ENCODE assay signal across 9 cellular contexts in the genomic region with DNA sequence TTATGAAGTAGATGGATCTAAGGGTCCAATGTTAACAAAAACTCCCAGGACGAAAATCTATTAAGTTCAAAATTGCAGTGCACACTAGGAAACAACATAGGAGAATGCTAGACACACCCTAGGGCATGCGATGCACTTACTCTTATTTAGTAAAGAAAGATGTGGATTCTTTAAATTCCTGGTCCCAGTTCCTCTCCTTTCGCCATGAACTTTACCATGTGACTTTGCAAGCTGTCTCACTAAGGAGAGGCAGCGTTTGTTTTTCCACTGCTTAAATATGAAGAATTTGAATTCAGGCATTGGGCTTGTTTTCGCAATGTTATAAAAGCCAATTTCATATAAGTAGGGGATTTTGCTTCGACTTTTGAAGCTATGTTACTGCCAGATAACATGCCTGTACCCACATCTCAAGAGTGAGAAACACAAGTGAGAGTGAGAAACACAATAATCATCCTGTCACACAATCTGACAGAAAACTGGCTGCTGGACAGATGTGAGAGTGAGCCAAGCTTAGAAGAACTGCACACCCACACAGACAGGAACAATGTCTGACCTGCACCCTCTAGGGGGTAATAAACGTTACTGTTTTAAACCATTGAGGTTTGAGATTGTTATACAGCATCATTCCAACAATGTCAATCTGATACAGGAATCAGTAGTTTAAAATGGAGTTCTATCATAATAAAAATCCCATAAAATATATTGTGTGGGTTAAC.
DNase-seq lines count a peak whose midpoint lies in the region; ATAC-seq, FAIRE-seq and TF ChIP-seq lines count a peak whose summit lies in the region.
"Had no signal": no experiment of that assay in that cellular context is flagged by ENCODE, and none has a peak within 500 bp of the region (broad histone marks: within the 10 kb centered on the region; RNA-seq: fewer than 3 reads in every experiment).

No MANE protein-coding gene starts in this region.

- no peaks in the 10 kb centered on the region for H3K79me2 ChIP-seq in GM23248 (ENCODE audit: insufficient read depth)

- H3F3A ChIP-seq in GM23248 (ENCODE audit: insufficient read depth), result no peaks in the 10 kb centered on the region

- no peaks in the 10 kb centered on the region for H3K27me3 ChIP-seq in GM23248 (replicated peaks; ENCODE audit: insufficient read depth)

- peak; percentile 6 for DNase-seq in activated CD4-positive, alpha-beta T cell treated with anti-CD3 and anti-CD28 coated beads for 48 hours
- no peak for DNase-seq in activated CD4-positive, alpha-beta T cell treated with anti-CD3 and anti-CD28 coated beads, Interleukin-2, amount 50 U/mL, for 48 hours
- peak; percentile 38 to 39 for DNase-seq in Kasumi-1 (lab: John Stamatoyannopoulos, UW)
- DNase-seq in epithelial cell of proximal tubule (ENCODE audit: low read depth), result no peak
- no peak for DNase-seq in sciatic nerve (ENCODE audit: low spot score)
- no peak for DNase-seq in kidney
- DNase-seq in GM23248, result no peak
- no peak for DNase-seq in activated T-cell treated with anti-CD3 and anti-CD28 coated beads, Interleukin-2, amount 50 U/mL, for 1 hour
- DNase-seq: activated B cell treated with CpG ODN at 0.5 μM for 24 hours had no signal

- no peak overlapping the region for H3K4me2 ChIP-seq in GM23248 (ENCODE audit: unreplicated experiment)

- 8 to 12% methylated on average over 7 of the region's 7 CpGs for WGBS in GM23248 (ENCODE audit: low coverage in 1 of 2, low lambda C conversion rate in 2 of 2, missing lambda C conversion rate in 2 of 2), 2 experiments

- H3K9ac ChIP-seq in kidney (ENCODE audit: low read length in 2 of 2) (no peak overlapping the region), GM23248 (no peak overlapping the region)

- no peaks in the 10 kb centered on the region for H3K9me3 ChIP-seq in kidney (ENCODE audit: control insufficient read depth in 1 of 2, low read length in 2 of 2)
- no peaks in the 10 kb centered on the region for H3K9me3 ChIP-seq in GM23248 (ENCODE audit: low read depth)

- H2AFZ ChIP-seq in GM23248, result no peak overlapping the region

- H3K4me3 ChIP-seq in epithelial cell of proximal tubule (ENCODE audit: low read depth, low read length) (no peak overlapping the region), kidney (ENCODE audit: low read length in 2 of 2) (no peak overlapping the region), GM23248 (no peak overlapping the region)

- no peaks in the 10 kb centered on the region for H4K20me1 ChIP-seq in GM23248 (ENCODE audit: insufficient read depth)

- FAIRE-seq in kidney (lab: Jason Lieb, UNC), result no peak

- H3K36me3 ChIP-seq in kidney (ENCODE audit: control insufficient read depth in 1 of 2, insufficient read depth in 2 of 2, low read length in 2 of 2) (no peaks in the 10 kb centered on the region), GM23248 (ENCODE audit: low read depth) (no peaks in the 10 kb centered on the region)

- intact Hi-C loops in sciatic nerve (cut with DNase I) (no loop called here), kidney (cut with DNase I) (no loop called here)

- peak; percentile 74 for ATAC-seq in sciatic nerve

- TF ChIP-seq CTCF in epithelial cell of proximal tubule (conservative IDR thresholded peaks at IDR 0.05; ENCODE audit: low read depth, low read length) (peak; percentile 23), kidney (IDR thresholded peaks at IDR 0.05; ENCODE audit: borderline replicate concordance, extremely low read depth, insufficient read depth) (no peak)

- no peaks in the 10 kb centered on the region for H3K4me1 ChIP-seq in kidney (ENCODE audit: control insufficient read depth in 1 of 2, insufficient read depth in 1 of 2, low read depth in 1 of 2, low read length in 2 of 2)
- no peaks in the 10 kb centered on the region for H3K4me1 ChIP-seq in GM23248 (ENCODE audit: insufficient read depth)

- H3K9me2 ChIP-seq in GM23248 (ENCODE audit: insufficient read depth), result no peaks in the 10 kb centered on the region

- H3K27ac ChIP-seq in kidney (ENCODE audit: low read depth in 2 of 2, low read length in 2 of 2) (no peak overlapping the region), GM23248 (no peak overlapping the region)

- in situ Hi-C loops in GM23248 (cut with MboI), result no loop called here

Comparison
In these comparisons a context has a peak if more than half of its experiments do, and no peak if none do; other contexts are left out.
1. DNase-seq: peak in activated CD4-positive, alpha-beta T cell treated with anti-CD3 and anti-CD28 coated beads for 48 hours (single experiment) and Kasumi-1 (2 of 2); none in activated CD4-positive, alpha-beta T cell treated with anti-CD3 and anti-CD28 coated beads, Interleukin-2, amount 50 U/mL, for 48 hours (0 of 2), epithelial cell of proximal tubule (single experiment), sciatic nerve (single experiment), kidney (single experiment), GM23248 (single experiment) and activated T-cell treated with anti-CD3 and anti-CD28 coated beads, Interleukin-2, amount 50 U/mL, for 1 hour (single experiment).